ENCODE assay signal across 1 cellular context in the genomic region with DNA sequence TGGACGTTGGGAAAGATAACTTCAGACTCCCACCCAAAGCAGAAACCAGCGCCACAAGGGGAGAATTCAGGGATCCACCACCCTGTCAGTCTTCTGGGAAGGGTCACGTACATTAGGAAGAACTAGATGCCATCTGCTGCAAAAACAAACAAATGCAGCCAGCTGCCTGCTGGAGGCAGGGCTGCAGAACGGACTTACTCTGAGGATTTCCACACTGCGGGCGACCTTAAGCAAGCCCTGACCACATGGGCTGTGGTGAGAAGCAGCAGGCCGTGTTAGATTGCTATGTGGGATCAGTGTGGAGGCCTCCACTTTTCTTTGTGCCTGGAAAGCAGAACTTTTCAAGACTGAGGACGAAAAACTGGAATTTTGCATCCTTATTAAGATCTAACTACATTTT.
TF ChIP-seq lines count a peak whose summit lies in the region.

No MANE protein-coding gene starts in this region.

TF ChIP-seq in WTC11, 78 proteins besides CTCF, POLR2A, EP300 and RAD21 (continued from another document):
- TF ChIP-seq, protein P1, sequence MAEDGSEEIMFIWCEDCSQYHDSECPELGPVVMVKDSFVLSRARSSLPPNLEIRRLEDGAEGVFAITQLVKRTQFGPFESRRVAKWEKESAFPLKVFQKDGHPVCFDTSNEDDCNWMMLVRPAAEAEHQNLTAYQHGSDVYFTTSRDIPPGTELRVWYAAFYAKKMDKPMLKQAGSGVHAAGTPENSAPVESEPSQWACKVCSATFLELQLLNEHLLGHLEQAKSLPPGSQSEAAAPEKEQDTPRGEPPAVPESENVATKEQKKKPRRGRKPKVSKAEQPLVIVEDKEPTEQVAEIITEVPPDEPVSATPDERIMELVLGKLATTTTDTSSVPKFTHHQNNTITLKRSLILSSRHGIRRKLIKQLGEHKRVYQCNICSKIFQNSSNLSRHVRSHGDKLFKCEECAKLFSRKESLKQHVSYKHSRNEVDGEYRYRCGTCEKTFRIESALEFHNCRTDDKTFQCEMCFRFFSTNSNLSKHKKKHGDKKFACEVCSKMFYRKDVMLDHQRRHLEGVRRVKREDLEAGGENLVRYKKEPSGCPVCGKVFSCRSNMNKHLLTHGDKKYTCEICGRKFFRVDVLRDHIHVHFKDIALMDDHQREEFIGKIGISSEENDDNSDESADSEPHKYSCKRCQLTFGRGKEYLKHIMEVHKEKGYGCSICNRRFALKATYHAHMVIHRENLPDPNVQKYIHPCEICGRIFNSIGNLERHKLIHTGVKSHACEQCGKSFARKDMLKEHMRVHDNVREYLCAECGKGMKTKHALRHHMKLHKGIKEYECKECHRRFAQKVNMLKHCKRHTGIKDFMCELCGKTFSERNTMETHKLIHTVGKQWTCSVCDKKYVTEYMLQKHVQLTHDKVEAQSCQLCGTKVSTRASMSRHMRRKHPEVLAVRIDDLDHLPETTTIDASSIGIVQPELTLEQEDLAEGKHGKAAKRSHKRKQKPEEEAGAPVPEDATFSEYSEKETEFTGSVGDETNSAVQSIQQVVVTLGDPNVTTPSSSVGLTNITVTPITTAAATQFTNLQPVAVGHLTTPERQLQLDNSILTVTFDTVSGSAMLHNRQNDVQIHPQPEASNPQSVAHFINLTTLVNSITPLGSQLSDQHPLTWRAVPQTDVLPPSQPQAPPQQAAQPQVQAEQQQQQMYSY (CRISPR knock-in tag; IDR thresholded peaks at IDR 0.05) = no peak
- TF ChIP-seq, protein P2, sequence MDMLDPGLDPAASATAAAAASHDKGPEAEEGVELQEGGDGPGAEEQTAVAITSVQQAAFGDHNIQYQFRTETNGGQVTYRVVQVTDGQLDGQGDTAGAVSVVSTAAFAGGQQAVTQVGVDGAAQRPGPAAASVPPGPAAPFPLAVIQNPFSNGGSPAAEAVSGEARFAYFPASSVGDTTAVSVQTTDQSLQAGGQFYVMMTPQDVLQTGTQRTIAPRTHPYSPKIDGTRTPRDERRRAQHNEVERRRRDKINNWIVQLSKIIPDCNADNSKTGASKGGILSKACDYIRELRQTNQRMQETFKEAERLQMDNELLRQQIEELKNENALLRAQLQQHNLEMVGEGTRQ (CRISPR knock-in tag; IDR thresholded peaks at IDR 0.05) = no peak
- TF ChIP-seq JAZF1 (CRISPR knock-in tag; IDR thresholded peaks at IDR 0.05) (no peak), MXD4 (CRISPR knock-in tag; IDR thresholded peaks at IDR 0.05; ENCODE audit: borderline replicate concordance) (no peak), CBFB (CRISPR knock-in tag; IDR thresholded peaks at IDR 0.05; ENCODE audit: low read depth) (no peak), ZNF219 (CRISPR knock-in tag; IDR thresholded peaks at IDR 0.05; ENCODE audit: borderline replicate concordance) (no peak), ETV6 (CRISPR knock-in tag; IDR thresholded peaks at IDR 0.05) (no peak), NR3C1 (CRISPR knock-in tag; conservative IDR thresholded peaks at IDR 0.05; ENCODE audit: low read depth) (no peak), ZNF317 (CRISPR knock-in tag; IDR thresholded peaks at IDR 0.05; ENCODE audit: borderline replicate concordance, low read depth) (no peak), TCF7 (CRISPR knock-in tag; IDR thresholded peaks at IDR 0.05; ENCODE audit: low read depth) (no peak)
- TF ChIP-seq, protein P3, sequence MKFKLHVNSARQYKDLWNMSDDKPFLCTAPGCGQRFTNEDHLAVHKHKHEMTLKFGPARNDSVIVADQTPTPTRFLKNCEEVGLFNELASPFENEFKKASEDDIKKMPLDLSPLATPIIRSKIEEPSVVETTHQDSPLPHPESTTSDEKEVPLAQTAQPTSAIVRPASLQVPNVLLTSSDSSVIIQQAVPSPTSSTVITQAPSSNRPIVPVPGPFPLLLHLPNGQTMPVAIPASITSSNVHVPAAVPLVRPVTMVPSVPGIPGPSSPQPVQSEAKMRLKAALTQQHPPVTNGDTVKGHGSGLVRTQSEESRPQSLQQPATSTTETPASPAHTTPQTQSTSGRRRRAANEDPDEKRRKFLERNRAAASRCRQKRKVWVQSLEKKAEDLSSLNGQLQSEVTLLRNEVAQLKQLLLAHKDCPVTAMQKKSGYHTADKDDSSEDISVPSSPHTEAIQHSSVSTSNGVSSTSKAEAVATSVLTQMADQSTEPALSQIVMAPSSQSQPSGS (CRISPR knock-in tag; IDR thresholded peaks at IDR 0.05; ENCODE audit: borderline replicate concordance, low read depth) = no peak
- TF ChIP-seq, protein P4, sequence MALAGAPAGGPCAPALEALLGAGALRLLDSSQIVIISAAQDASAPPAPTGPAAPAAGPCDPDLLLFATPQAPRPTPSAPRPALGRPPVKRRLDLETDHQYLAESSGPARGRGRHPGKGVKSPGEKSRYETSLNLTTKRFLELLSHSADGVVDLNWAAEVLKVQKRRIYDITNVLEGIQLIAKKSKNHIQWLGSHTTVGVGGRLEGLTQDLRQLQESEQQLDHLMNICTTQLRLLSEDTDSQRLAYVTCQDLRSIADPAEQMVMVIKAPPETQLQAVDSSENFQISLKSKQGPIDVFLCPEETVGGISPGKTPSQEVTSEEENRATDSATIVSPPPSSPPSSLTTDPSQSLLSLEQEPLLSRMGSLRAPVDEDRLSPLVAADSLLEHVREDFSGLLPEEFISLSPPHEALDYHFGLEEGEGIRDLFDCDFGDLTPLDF (CRISPR knock-in tag; IDR thresholded peaks at IDR 0.05) = no peak
- TF ChIP-seq, protein P5, sequence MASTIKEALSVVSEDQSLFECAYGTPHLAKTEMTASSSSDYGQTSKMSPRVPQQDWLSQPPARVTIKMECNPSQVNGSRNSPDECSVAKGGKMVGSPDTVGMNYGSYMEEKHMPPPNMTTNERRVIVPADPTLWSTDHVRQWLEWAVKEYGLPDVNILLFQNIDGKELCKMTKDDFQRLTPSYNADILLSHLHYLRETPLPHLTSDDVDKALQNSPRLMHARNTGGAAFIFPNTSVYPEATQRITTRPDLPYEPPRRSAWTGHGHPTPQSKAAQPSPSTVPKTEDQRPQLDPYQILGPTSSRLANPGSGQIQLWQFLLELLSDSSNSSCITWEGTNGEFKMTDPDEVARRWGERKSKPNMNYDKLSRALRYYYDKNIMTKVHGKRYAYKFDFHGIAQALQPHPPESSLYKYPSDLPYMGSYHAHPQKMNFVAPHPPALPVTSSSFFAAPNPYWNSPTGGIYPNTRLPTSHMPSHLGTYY (CRISPR knock-in tag; IDR thresholded peaks at IDR 0.05) = no peak
- TF ChIP-seq, protein P6, sequence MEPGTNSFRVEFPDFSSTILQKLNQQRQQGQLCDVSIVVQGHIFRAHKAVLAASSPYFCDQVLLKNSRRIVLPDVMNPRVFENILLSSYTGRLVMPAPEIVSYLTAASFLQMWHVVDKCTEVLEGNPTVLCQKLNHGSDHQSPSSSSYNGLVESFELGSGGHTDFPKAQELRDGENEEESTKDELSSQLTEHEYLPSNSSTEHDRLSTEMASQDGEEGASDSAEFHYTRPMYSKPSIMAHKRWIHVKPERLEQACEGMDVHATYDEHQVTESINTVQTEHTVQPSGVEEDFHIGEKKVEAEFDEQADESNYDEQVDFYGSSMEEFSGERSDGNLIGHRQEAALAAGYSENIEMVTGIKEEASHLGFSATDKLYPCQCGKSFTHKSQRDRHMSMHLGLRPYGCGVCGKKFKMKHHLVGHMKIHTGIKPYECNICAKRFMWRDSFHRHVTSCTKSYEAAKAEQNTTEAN (CRISPR knock-in tag; IDR thresholded peaks at IDR 0.05) = no peak
- TF ChIP-seq, protein P7, sequence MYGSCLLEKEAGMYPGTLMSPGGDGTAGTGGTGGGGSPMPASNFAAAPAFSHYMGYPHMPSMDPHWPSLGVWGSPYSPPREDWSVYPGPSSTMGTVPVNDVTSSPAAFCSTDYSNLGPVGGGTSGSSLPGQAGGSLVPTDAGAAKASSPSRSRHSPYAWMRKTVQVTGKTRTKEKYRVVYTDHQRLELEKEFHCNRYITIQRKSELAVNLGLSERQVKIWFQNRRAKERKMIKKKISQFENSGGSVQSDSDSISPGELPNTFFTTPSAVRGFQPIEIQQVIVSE (CRISPR knock-in tag; IDR thresholded peaks at IDR 0.05; ENCODE audit: borderline replicate concordance) = no peak
